1 cellular context compared by ENCODE assay signal in genomic region chr4:154503598-154503997, GRCh38.
TF ChIP-seq lines count a peak whose summit lies in the region.

No MANE protein-coding gene starts in this region.

TF ChIP-seq in GM12878, 131 proteins besides CTCF, POLR2A, EP300 and RAD21:
- no peak for TF ChIP-seq RCOR1 (conservative IDR thresholded peaks at IDR 0.05; ENCODE audit: low read depth, low read length)
- no peak for TF ChIP-seq ZNF24 (IDR thresholded peaks at IDR 0.05)
- no peak for TF ChIP-seq RBBP5 (conservative IDR thresholded peaks at IDR 0.05)
- TF ChIP-seq TARDBP (IDR thresholded peaks at IDR 0.05; ENCODE audit: borderline replicate concordance), result no peak
- TF ChIP-seq CHD1 (IDR thresholded peaks at IDR 0.05; ENCODE audit: low read depth, low read length), result no peak
- no peak for TF ChIP-seq STAT3 (IDR thresholded peaks at IDR 0.05; ENCODE audit: low read depth, low read length)
- TF ChIP-seq RAD51 (IDR thresholded peaks at IDR 0.05), result no peak
- TF ChIP-seq NFXL1 (IDR thresholded peaks at IDR 0.05; ENCODE audit: borderline replicate concordance), result no peak
- TF ChIP-seq NR2F1 (conservative IDR thresholded peaks at IDR 0.05), result no peak
- no peak for TF ChIP-seq RB1 (IDR thresholded peaks at IDR 0.05; ENCODE audit: borderline replicate concordance)
- TF ChIP-seq CBX5 (IDR thresholded peaks at IDR 0.05; ENCODE audit: low read depth), result no peak
- TF ChIP-seq BMI1 (IDR thresholded peaks at IDR 0.05; ENCODE audit: borderline replicate concordance), result no peak
- no peak for TF ChIP-seq SMAD5 (IDR thresholded peaks at IDR 0.05; ENCODE audit: low read depth)
- TF ChIP-seq SKIL (IDR thresholded peaks at IDR 0.05; ENCODE audit: low read depth, poor library complexity, severe bottlenecking), result no peak
- no peak for TF ChIP-seq TCF7 (IDR thresholded peaks at IDR 0.05; ENCODE audit: borderline replicate concordance)
- no peak for TF ChIP-seq WRNIP1 (IDR thresholded peaks at IDR 0.05; ENCODE audit: borderline replicate concordance, low read depth, low read length)
- TF ChIP-seq GABPA (IDR thresholded peaks at IDR 0.05; ENCODE audit: low read depth), result no peak
- no peak for TF ChIP-seq ETV6 (conservative IDR thresholded peaks at IDR 0.05 in 1 of 2, IDR thresholded peaks at IDR 0.05 in 1 of 2; ENCODE audit: borderline replicate concordance in 1 of 2, low read depth in 1 of 2)
- no peak for TF ChIP-seq ZBTB11 (CRISPR knock-in tag; IDR thresholded peaks at IDR 0.05)
- TF ChIP-seq E2F8 (IDR thresholded peaks at IDR 0.05; ENCODE audit: low read depth, partially characterized antibody), result no peak
